7 cellular contexts compared by ENCODE assay signal in genomic region chr2:229963596-229963995, GRCh38. TPM values are rescaled to one million over a fixed set of nuclear protein-coding genes. Genes with fewer than 3 reads are reported as not detected.
DNase-seq lines count a peak whose midpoint lies in the region; TF ChIP-seq lines count a peak whose summit lies in the region.
"Not testable (repeated sequence)": the region's sequence is repeated elsewhere in the genome, so short reads cannot be mapped to it uniquely, and the experiment has no call there.

No MANE protein-coding gene starts in this region.

- H3K9me2 ChIP-seq in GM23248 (ENCODE audit: insufficient read depth): not testable (repeated sequence)

- H2AFZ ChIP-seq in GM23248: not testable (repeated sequence)

- 97% methylated on average over 9 of the region's 9 CpGs for WGBS in GM23248 (ENCODE audit: low coverage in 1 of 2, low lambda C conversion rate in 2 of 2, missing lambda C conversion rate in 2 of 2), 2 experiments

- not testable (repeated sequence) for H3K4me3 ChIP-seq in GM23248; fibroblast of pulmonary artery (replicated peaks; ENCODE audit: low read depth, low read length)

- H3K4me3 Mint-ChIP-seq in chondrocyte (ENCODE audit: unreplicated experiment): not testable (repeated sequence)

- H3K27me3 ChIP-seq in GM23248 (replicated peaks; ENCODE audit: insufficient read depth): not testable (repeated sequence)

- H3K79me2 ChIP-seq in GM23248 (ENCODE audit: insufficient read depth): not testable (repeated sequence)

- H3K27me3 Mint-ChIP-seq in chondrocyte (ENCODE audit: low read depth): not testable (repeated sequence)

- not testable (repeated sequence) for H3K4me1 ChIP-seq in GM23248 (ENCODE audit: insufficient read depth)

- peak overlapping the region; percentile 8 for H3K27ac Mint-ChIP-seq in chondrocyte (ENCODE audit: unreplicated experiment)

- H3K36me3 ChIP-seq in GM23248 (ENCODE audit: low read depth): not testable (repeated sequence)

- not testable (repeated sequence) for H3K9me3 Mint-ChIP-seq in chondrocyte (ENCODE audit: low read depth)

- H3K27ac ChIP-seq in GM23248: not testable (repeated sequence)

- not testable (repeated sequence) for H3K4me2 ChIP-seq in GM23248 (ENCODE audit: unreplicated experiment)

- H3K4me1 Mint-ChIP-seq in chondrocyte (ENCODE audit: low read depth): not testable (repeated sequence)

- H3K9ac ChIP-seq in GM23248: not testable (repeated sequence)

- peak; percentile 17 for DNase-seq in GM23248
- DNase-seq in RKO (ENCODE audit: low spot score): peak; percentile 11
- DNase-seq in activated CD8-positive, alpha-beta memory T cell treated with anti-CD3 and anti-CD28 coated beads, Interleukin-2, amount 50 U/mL, for 48 hours: peak; percentile 8
- not testable (repeated sequence) for DNase-seq in chondrocyte (ENCODE audit: low spot score)
- DNase-seq in fibroblast of gingiva (ENCODE audit: low read depth): peak; percentile 36
- peak; percentile 21 for DNase-seq in fibroblast of pulmonary artery (ENCODE audit: low read depth)
- DNase-seq in iris pigment epithelial cell (ENCODE audit: low read depth): peak; percentile 28

- H3F3A ChIP-seq in GM23248 (ENCODE audit: insufficient read depth): not testable (repeated sequence)

- in situ Hi-C loops in GM23248 (cut with MboI): not testable (repeated sequence)

- not testable (repeated sequence) for TF ChIP-seq CTCF in chondrocyte (IDR thresholded peaks at IDR 0.05); fibroblast of pulmonary artery (IDR thresholded peaks at IDR 0.05; ENCODE audit: low read length, missing control alignments)

- not testable (repeated sequence) for H3K9me3 ChIP-seq in GM23248 (ENCODE audit: low read depth)

- not testable (repeated sequence) for H3K36me3 Mint-ChIP-seq in chondrocyte (ENCODE audit: low read depth)

- H4K20me1 ChIP-seq in GM23248 (ENCODE audit: insufficient read depth): not testable (repeated sequence)

RNA-seq across cellular contexts. Expression of gene FBXO36, which starts 41.3 kb away (rescaled TPM):
- total RNA-seq in GM23248 (2014; rRNA removed; shearing (Covaris generic)): 2.3 and 5.3 TPM in 2 replicates
- polyA plus RNA-seq in GM23248 (2016; fragmentation: Nextera tagmentation; extraction: Ambion mirVana): 6.3 and 6.5 TPM in 2 replicates
- total RNA-seq in chondrocyte: 3.0 to 5.9 TPM (median 3.3 TPM) in 3 replicates

RNA-seq across cellular contexts. Expression of gene TRIP12, which starts 41.8 kb away (rescaled TPM):
- 121 and 124 TPM in 2 replicates for total RNA-seq in GM23248 (2014; rRNA removed; shearing (Covaris generic))
- 52.0 and 52.2 TPM in 2 replicates for polyA plus RNA-seq in GM23248 (2016; fragmentation: Nextera tagmentation; extraction: Ambion mirVana)
- 223 to 281 TPM (median 231 TPM) in 3 replicates for total RNA-seq in chondrocyte
